In genomic region chr7:93678185-93678584, GRCh38 we compare ENCODE assay signal across 23 cellular contexts.
"Had no signal": no experiment of that assay in that cellular context is flagged by ENCODE, and none has a peak within 500 bp of the region (broad histone marks: within the 10 kb centered on the region; RNA-seq: fewer than 3 reads in every experiment).

No MANE protein-coding gene starts in this region.

- H3K4me2 ChIP-seq: KMS-11 had no signal

- H3K4me1 ChIP-seq: SJCRH30 had no signal

- H3K27me3 ChIP-seq: SJCRH30 had no signal

- H3K4me3 ChIP-seq: SJCRH30 had no signal

- H3K27ac ChIP-seq: KMS-11, SJCRH30 had no signal

- ATAC-seq: Panc1, PC-3, Right ventricle myocardium inferior, SK-N-SH treated with all-trans-retinoic acid at 6 μM for 48 hours had no signal

- H3K9ac ChIP-seq: KMS-11 had no signal

- DNase-seq: IMR-90; Kasumi-1; MM.1S; MV-4-11; NCI-H1048; NCI-H1436 treated with DMSO at 0.1 percent for 48 hours; NCI-H1694; NCI-H187 treated with DMSO at 0.1 percent for 48 hours; NCI-H2029 treated with DMSO at 0.1 percent for 48 hours; NCI-H2171 treated with DMSO at 0.1 percent for 48 hours; NCI-H345; NCI-H446 treated with DMSO at 0.1 percent for 48 hours; NCI-H510A treated with DMSO at 0.1 percent for 48 hours; NCI-H526; NCI-H82; NK-92 treated with Interleukin-12 subunit alpha and Interleukin-12 subunit beta, amount 100 ng/mL, for 24 hours; PC-3; SHP77 treated with DMSO at 0.1 percent for 48 hours; SJCRH30 had no signal
